Comparison of ENCODE assay signal across 23 cellular contexts in genomic region chr11:29002816-29003215, GRCh38.
"Had no signal": no experiment of that assay in that cellular context is flagged by ENCODE, and none has a peak within 500 bp of the region (broad histone marks: within the 10 kb centered on the region; RNA-seq: fewer than 3 reads in every experiment).

No MANE protein-coding gene starts in this region.

- H2AFZ ChIP-seq: PC-9 had no signal

- H3K27ac ChIP-seq: KMS-11, PC-9, Peyer's patch, SJCRH30 had no signal

- H3K36me3 ChIP-seq: Peyer's patch, SJCRH30 had no signal

- DNase-seq: MV-4-11, NCI-H1048, NCI-H1105, NCI-H1436 treated with DMSO at 0.1 percent for 48 hours, NCI-H1694 treated with DMSO at 0.1 percent for 48 hours, NCI-H1930, NCI-H2081, NCI-H2171, NCI-H226, NCI-H446, NCI-H510A, NCI-H524 treated with DMSO at 0.1 percent for 48 hours, NCI-H774, OCI-M1, PC-9, Peyer's patch, SHP77 treated with DMSO at 0.1 percent for 48 hours, SJCRH30 had no signal

- ATAC-seq: HepG2, K562, Right ventricle myocardium inferior, SK-N-SH treated with all-trans-retinoic acid at 6 μM for 48 hours had no signal

- H3K4me3 ChIP-seq: K562, PC-9, Peyer's patch, SJCRH30 had no signal

- H3K9ac ChIP-seq: KMS-11 had no signal

- H3K9me3 ChIP-seq: Peyer's patch, SJCRH30 had no signal

- H3K4me2 ChIP-seq: KMS-11, PC-9 had no signal

- H3K27me3 ChIP-seq: Peyer's patch, SJCRH30 had no signal

- H3K4me1 ChIP-seq: Peyer's patch, SJCRH30 had no signal

- FAIRE-seq: HepG2, K562 had no signal
